Comparison of ENCODE assay signal across 23 cellular contexts in genomic region chr5:1037123-1037670, GRCh38. TPM values are rescaled to one million over a fixed set of nuclear protein-coding genes. Genes with fewer than 3 reads are reported as not detected.
DNase-seq lines count a peak whose midpoint lies in the region; ATAC-seq and TF ChIP-seq lines count a peak whose summit lies in the region.
"Had no signal": no experiment of that assay in that cellular context is flagged by ENCODE, and none has a peak within 500 bp of the region (broad histone marks: within the 10 kb centered on the region; RNA-seq: fewer than 3 reads in every experiment).

No MANE protein-coding gene starts in this region.

- TF ChIP-seq CTCF in gastrocnemius medialis (IDR thresholded peaks at IDR 0.05 in 4 of 5, conservative IDR thresholded peaks at IDR 0.05 in 1 of 5) = no peak
- no peak for TF ChIP-seq CTCF in prostate gland (IDR thresholded peaks at IDR 0.05)

- H3K27me3 ChIP-seq in gastrocnemius medialis = peaks cover 0 to 16% (median 6%) of the 10 kb centered on the region in 3 donors
- H3K27me3 ChIP-seq in prostate gland (replicated peaks; ENCODE audit: insufficient read depth) = no peaks in the 10 kb centered on the region

- H3K4me1 ChIP-seq in gastrocnemius medialis (no peaks in the 10 kb centered on the region), prostate gland (replicated peaks) (no peaks in the 10 kb centered on the region)

- in situ Hi-C loops in gastrocnemius medialis (cut with MboI; ENCODE audit: low sequenced_read_pairs in 4 of 4) = no loop called here

- intact Hi-C loops in gastrocnemius medialis (cut with DNase I; ENCODE audit: low total_unique reads) (no loop called here), prostate gland (cut with DNase I) (no loop called here)

- H3K4me3 ChIP-seq in gastrocnemius medialis (no peak overlapping the region), prostate gland (no peak overlapping the region)
- H3K4me3 ChIP-seq: GM12878 had no signal

- DNase-seq in DMS 273 (lab: John Stamatoyannopoulos, UW; ENCODE audit: unreplicated experiment) (peak; percentile 32), DMS 273 treated with DMSO at 0.1 percent for 48 hours (lab: John Stamatoyannopoulos, UW) (no peak), NCI-H1092 (lab: John Stamatoyannopoulos, UW) (peak; percentile 7), SHP77 treated with DMSO at 0.1 percent for 48 hours (lab: John Stamatoyannopoulos, UW) (peak; percentile 18), myocyte (ENCODE audit: low read depth) (peak; percentile 12), gastrocnemius medialis (no peak), globus pallidus (ENCODE audit: low spot score) (no peak), prostate gland (ENCODE audit: low spot score) (no peak)
- DNase-seq: activated CD4-positive, alpha-beta T cell treated with anti-CD3 and anti-CD28 coated beads, Interleukin-2, amount 50 U/mL, for 48 hours; activated naive CD4-positive, alpha-beta T cell; activated T-cell treated with anti-CD3 and anti-CD28 coated beads, Interleukin-2, amount 50 U/mL, for 1 hour; anterior cingulate cortex; Calu3; cerebellar nuclear complex; GF-D8; HCEC 1CT; mammary epithelial cell; NCI-H1436 treated with DMSO at 0.1 percent for 48 hours; NCI-H526 treated with DMSO at 0.1 percent for 48 hours had no signal

- no peak for ATAC-seq in gastrocnemius medialis
- ATAC-seq: GM12878; naive thymus-derived CD8-positive, alpha-beta T cell had no signal

- no peaks in the 10 kb centered on the region for H3K36me3 ChIP-seq in gastrocnemius medialis
- H3K36me3 ChIP-seq in prostate gland = no peaks in the 10 kb centered on the region

- H3K9me3 ChIP-seq in gastrocnemius medialis (no peaks in the 10 kb centered on the region), prostate gland (no peaks in the 10 kb centered on the region)

- H3K27ac ChIP-seq in gastrocnemius medialis (no peak overlapping the region), prostate gland (no peak overlapping the region)
- H3K27ac ChIP-seq: 22Rv1, VCaP had no signal

- 75% methylated on average over 16 of the region's 16 CpGs for whole genome bisulfite sequencing in prostate gland

- TF ChIP-seq POLR2A in gastrocnemius medialis (IDR thresholded peaks at IDR 0.05) (no peak), prostate gland (IDR thresholded peaks at IDR 0.05) (no peak)

RNA-seq across cellular contexts. Expression of gene NKD2, which starts 28.6 kb away (rescaled TPM):
- not detected in 2 replicates for total RNA-seq in myocyte
- polyA plus RNA-seq in myocyte (2012) = 0.10 TPM
- total RNA-seq in gastrocnemius medialis = not detected
- total RNA-seq in prostate gland = 10 to 100 TPM in 1 of 2 donors, 1 to 10 TPM in 1; 2.9 to 22.1 TPM
- total RNA-seq: naive thymus-derived CD8-positive, alpha-beta T cell had no signal

Comparison
In these comparisons a context has a peak if more than half of its experiments do, and no peak if none do; other contexts are left out.
1. DNase-seq: peak in DMS 273 (single experiment), NCI-H1092 (single experiment), SHP77 treated with DMSO at 0.1 percent for 48 hours (single experiment) and myocyte (single experiment); none in DMS 273 treated with DMSO at 0.1 percent for 48 hours (single experiment), gastrocnemius medialis (0 of 2), globus pallidus (single experiment) and prostate gland (single experiment).